In genomic region chr5:61625682-61626620, GRCh38 we compare ENCODE assay signal across 9 cellular contexts.
DNase-seq lines count a peak whose midpoint lies in the region; ATAC-seq, FAIRE-seq and TF ChIP-seq lines count a peak whose summit lies in the region.
"Had no signal": no experiment of that assay in that cellular context is flagged by ENCODE, and none has a peak within 500 bp of the region (broad histone marks: within the 10 kb centered on the region; RNA-seq: fewer than 3 reads in every experiment).

No MANE protein-coding gene starts in this region.

- peak overlapping the region; percentile 84 for H3K4me2 ChIP-seq in Loucy (ENCODE audit: low read depth, low read length, poor library complexity, severe bottlenecking)

- H3K79me2 ChIP-seq in Loucy (ENCODE audit: insufficient read depth, low read length): no peaks in the 10 kb centered on the region

- H3K27ac ChIP-seq in pancreas: peak overlapping the region; percentile 33 to 78 (median 63)
- H3K27ac ChIP-seq: 22Rv1 had no signal

- 14 to 19% methylated on average over 70 to 76 of the region's 76 CpGs for WGBS in pancreas, 2 donors

- peak overlapping the region; percentile 26 for H3K9ac ChIP-seq in Loucy (ENCODE audit: low read depth, low read length, poor library complexity, severe bottlenecking)

- H3K27me3 ChIP-seq in Loucy (ENCODE audit: insufficient read depth, low read length, poor library complexity, severe bottlenecking) (peaks cover 15% of the 10 kb centered on the region), pancreas (no peaks in the 10 kb centered on the region), BE2C (no peaks in the 10 kb centered on the region)

- peak; percentile 98 for ATAC-seq in left ventricle myocardium superior
- ATAC-seq in pancreas: peak; percentile 95 to 98 (median 96)

- H4K20me1 ChIP-seq in Loucy (ENCODE audit: insufficient read depth, low read length, poor library complexity, severe bottlenecking): no peaks in the 10 kb centered on the region

- intact Hi-C loops in left ventricle myocardium superior (cut with micrococcal nuclease): no loop called here
- intact Hi-C loops in pancreas (cut with DNase I): no loop called here

- TF ChIP-seq CTCF in Loucy (conservative IDR thresholded peaks at IDR 0.05; ENCODE audit: low read length): no peak
- TF ChIP-seq CTCF in pancreas (IDR thresholded peaks at IDR 0.05): no peak
- no peak for TF ChIP-seq CTCF in BE2C (IDR thresholded peaks at IDR 0.05; ENCODE audit: low read depth, low read length)

- no peaks in the 10 kb centered on the region for H3K36me3 ChIP-seq in Loucy (ENCODE audit: insufficient read depth, low read length)
- H3K36me3 ChIP-seq in pancreas: no peaks in the 10 kb centered on the region
- no peaks in the 10 kb centered on the region for H3K36me3 ChIP-seq in BE2C

- H3K9me2 ChIP-seq in Loucy (replicated peaks; ENCODE audit: low read depth, low read length): no peaks in the 10 kb centered on the region

- DNase-seq in DMS 273 (lab: John Stamatoyannopoulos, UW; ENCODE audit: unreplicated experiment) (peak; percentile 23), DMS 273 treated with DMSO at 0.1 percent for 48 hours (lab: John Stamatoyannopoulos, UW) (no peak), amniotic epithelial cell (ENCODE audit: low read depth) (peak; percentile 23), left ventricle myocardium superior (peak; percentile 90), pancreas (peak; percentile 81 to 91 (median 89)), BE2C (no peak)
- DNase-seq in central memory CD4-positive, alpha-beta T cell: no peak

- no peaks in the 10 kb centered on the region for H3F3A ChIP-seq in Loucy (ENCODE audit: low read depth)

- H3K4me3 ChIP-seq in Loucy (ENCODE audit: low read length, poor library complexity, severe bottlenecking) (peak overlapping the region; percentile 71), pancreas (peak overlapping the region; percentile 21 to 60 (median 50)), BE2C (ENCODE audit: low read depth, low read length) (no peak overlapping the region)

- FAIRE-seq in pancreas (lab: Jason Lieb, UNC): no peak

- H3K9me3 ChIP-seq in Loucy (ENCODE audit: insufficient read depth, low read depth, low read length) (no peaks in the 10 kb centered on the region), pancreas (no peaks in the 10 kb centered on the region), BE2C (no peaks in the 10 kb centered on the region)

- H3K4me1 ChIP-seq in Loucy (ENCODE audit: insufficient read depth, low read length, poor library complexity, severe bottlenecking) (peaks cover 13% of the 10 kb centered on the region), pancreas (peaks cover 0 to 10% (median 8%) of the 10 kb centered on the region in 3 donors), BE2C (no peaks in the 10 kb centered on the region)

- peak overlapping the region; percentile 51; the same call in 1 of the 2 replicates for H2AFZ ChIP-seq in Loucy (ENCODE audit: low read length)

Comparison
In these comparisons a context has a peak if more than half of its experiments do, and no peak if none do; other contexts are left out.
1. DNase-seq: peak in DMS 273 (single experiment), amniotic epithelial cell (single experiment), left ventricle myocardium superior (single experiment) and pancreas (6 of 6); none in DMS 273 treated with DMSO at 0.1 percent for 48 hours (single experiment), central memory CD4-positive, alpha-beta T cell (single experiment) and BE2C (single experiment).